In the genomic region with DNA sequence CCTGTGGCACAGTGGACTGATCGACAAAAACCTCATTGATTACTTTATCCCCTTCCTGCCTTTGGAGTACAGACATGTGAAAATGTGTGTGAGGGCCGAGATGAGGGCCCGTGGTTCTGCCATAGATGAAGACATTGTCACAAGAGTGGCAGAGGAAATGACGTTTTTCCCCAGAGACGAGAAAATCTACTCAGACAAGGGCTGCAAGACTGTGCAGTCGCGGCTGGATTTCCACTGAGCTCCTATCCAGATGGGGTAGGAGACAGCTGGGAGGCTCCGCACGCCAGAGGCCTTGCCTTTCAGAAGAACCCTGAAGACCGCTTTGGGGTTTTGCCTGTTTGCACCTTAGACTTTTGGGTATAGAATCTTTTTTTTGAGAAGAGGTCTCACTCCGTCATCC, we compare ENCODE assay signal across 1 cellular context.
TF ChIP-seq lines count a peak whose summit lies in the region.

No MANE protein-coding gene starts in this region.

TF ChIP-seq in HepG2, 621 proteins besides CTCF, POLR2A, EP300 and RAD21:
- TF ChIP-seq SRSF4 (IDR thresholded peaks at IDR 0.05; ENCODE audit: low read depth, low read length, poor library complexity, severe bottlenecking) (no peak), SIX1 (CRISPR knock-in tag; IDR thresholded peaks at IDR 0.05; ENCODE audit: borderline replicate concordance) (no peak), MIXL1 (CRISPR knock-in tag; IDR thresholded peaks at IDR 0.05) (no peak), SUZ12 (IDR thresholded peaks at IDR 0.05; ENCODE audit: low read depth, low read length) (no peak), DNMT3B (CRISPR knock-in tag; conservative IDR thresholded peaks at IDR 0.05) (no peak), ZNF234 (CRISPR knock-in tag; conservative IDR thresholded peaks at IDR 0.05) (no peak), SMAD1 (CRISPR knock-in tag; IDR thresholded peaks at IDR 0.05; ENCODE audit: borderline replicate concordance, low read depth) (no peak), ZNF557 (CRISPR knock-in tag; IDR thresholded peaks at IDR 0.05) (no peak)
- TF ChIP-seq, protein P1, sequence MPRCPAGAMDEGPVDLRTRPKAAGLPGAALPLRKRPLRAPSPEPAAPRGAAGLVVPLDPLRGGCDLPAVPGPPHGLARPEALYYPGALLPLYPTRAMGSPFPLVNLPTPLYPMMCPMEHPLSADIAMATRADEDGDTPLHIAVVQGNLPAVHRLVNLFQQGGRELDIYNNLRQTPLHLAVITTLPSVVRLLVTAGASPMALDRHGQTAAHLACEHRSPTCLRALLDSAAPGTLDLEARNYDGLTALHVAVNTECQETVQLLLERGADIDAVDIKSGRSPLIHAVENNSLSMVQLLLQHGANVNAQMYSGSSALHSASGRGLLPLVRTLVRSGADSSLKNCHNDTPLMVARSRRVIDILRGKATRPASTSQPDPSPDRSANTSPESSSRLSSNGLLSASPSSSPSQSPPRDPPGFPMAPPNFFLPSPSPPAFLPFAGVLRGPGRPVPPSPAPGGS (CRISPR knock-in tag; IDR thresholded peaks at IDR 0.05), result no peak
- TF ChIP-seq, protein P2, sequence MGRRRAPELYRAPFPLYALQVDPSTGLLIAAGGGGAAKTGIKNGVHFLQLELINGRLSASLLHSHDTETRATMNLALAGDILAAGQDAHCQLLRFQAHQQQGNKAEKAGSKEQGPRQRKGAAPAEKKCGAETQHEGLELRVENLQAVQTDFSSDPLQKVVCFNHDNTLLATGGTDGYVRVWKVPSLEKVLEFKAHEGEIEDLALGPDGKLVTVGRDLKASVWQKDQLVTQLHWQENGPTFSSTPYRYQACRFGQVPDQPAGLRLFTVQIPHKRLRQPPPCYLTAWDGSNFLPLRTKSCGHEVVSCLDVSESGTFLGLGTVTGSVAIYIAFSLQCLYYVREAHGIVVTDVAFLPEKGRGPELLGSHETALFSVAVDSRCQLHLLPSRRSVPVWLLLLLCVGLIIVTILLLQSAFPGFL (CRISPR knock-in tag; IDR thresholded peaks at IDR 0.05), result no peak
- TF ChIP-seq, protein P3, sequence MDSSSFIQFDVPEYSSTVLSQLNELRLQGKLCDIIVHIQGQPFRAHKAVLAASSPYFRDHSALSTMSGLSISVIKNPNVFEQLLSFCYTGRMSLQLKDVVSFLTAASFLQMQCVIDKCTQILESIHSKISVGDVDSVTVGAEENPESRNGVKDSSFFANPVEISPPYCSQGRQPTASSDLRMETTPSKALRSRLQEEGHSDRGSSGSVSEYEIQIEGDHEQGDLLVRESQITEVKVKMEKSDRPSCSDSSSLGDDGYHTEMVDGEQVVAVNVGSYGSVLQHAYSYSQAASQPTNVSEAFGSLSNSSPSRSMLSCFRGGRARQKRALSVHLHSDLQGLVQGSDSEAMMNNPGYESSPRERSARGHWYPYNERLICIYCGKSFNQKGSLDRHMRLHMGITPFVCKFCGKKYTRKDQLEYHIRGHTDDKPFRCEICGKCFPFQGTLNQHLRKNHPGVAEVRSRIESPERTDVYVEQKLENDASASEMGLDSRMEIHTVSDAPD (CRISPR knock-in tag; IDR thresholded peaks at IDR 0.05), result no peak
- TF ChIP-seq, protein P4, sequence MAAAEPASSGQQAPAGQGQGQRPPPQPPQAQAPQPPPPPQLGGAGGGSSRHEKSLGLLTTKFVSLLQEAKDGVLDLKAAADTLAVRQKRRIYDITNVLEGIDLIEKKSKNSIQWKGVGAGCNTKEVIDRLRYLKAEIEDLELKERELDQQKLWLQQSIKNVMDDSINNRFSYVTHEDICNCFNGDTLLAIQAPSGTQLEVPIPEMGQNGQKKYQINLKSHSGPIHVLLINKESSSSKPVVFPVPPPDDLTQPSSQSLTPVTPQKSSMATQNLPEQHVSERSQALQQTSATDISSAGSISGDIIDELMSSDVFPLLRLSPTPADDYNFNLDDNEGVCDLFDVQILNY (CRISPR knock-in tag; conservative IDR thresholded peaks at IDR 0.05), result no peak
- TF ChIP-seq, protein P5, sequence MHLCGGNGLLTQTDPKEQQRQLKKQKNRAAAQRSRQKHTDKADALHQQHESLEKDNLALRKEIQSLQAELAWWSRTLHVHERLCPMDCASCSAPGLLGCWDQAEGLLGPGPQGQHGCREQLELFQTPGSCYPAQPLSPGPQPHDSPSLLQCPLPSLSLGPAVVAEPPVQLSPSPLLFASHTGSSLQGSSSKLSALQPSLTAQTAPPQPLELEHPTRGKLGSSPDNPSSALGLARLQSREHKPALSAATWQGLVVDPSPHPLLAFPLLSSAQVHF (CRISPR knock-in tag; IDR thresholded peaks at IDR 0.05), result no peak
